Comparison of ENCODE assay signal across 12 cellular contexts in genomic region chr1:248696261-248696660, GRCh38. TPM values are rescaled to one million over a fixed set of nuclear protein-coding genes. Genes with fewer than 3 reads are reported as not detected.
DNase-seq lines count a peak whose midpoint lies in the region; TF ChIP-seq lines count a peak whose summit lies in the region.
"Had no signal": no experiment of that assay in that cellular context is flagged by ENCODE, and none has a peak within 500 bp of the region (broad histone marks: within the 10 kb centered on the region; RNA-seq: fewer than 3 reads in every experiment).

No MANE protein-coding gene starts in this region.

- no peak for TF ChIP-seq CTCF in breast epithelium (IDR thresholded peaks at IDR 0.05)
- peak; percentile 63 for TF ChIP-seq CTCF in LNCaP clone FGC (IDR thresholded peaks at IDR 0.05; ENCODE audit: control insufficient read depth, extremely low read depth, insufficient read depth)
- peak; percentile 60 for TF ChIP-seq CTCF in VCaP (conservative IDR thresholded peaks at IDR 0.05)
- TF ChIP-seq CTCF in transverse colon (IDR thresholded peaks at IDR 0.05) = peak in 4 of 5 experiments; percentile 29 to 45 (median 44)
- no peak for TF ChIP-seq CTCF in osteocyte (IDR thresholded peaks at IDR 0.05)

- peaks cover 48% of the 10 kb centered on the region for H3K9me3 Mint-ChIP-seq in osteocyte (ENCODE audit: unreplicated experiment)

- TF ChIP-seq POLR2A in breast epithelium (IDR thresholded peaks at IDR 0.05) = no peak
- TF ChIP-seq POLR2A in transverse colon (IDR thresholded peaks at IDR 0.05) = no peak

- in situ Hi-C loops in T47D (cut with HindIII; ENCODE audit: low pct_unique_long_range_greater_than_20kb, low sequenced_read_pairs) (no loop called here), transverse colon (cut with MboI; ENCODE audit: low pct_ligation_motif_present in 1 of 4, low pct_unique_long_range_greater_than_20kb in 1 of 4, low sequenced_read_pairs in 3 of 4) (no loop called here)

- no peak overlapping the region for H3K4me3 Mint-ChIP-seq in osteocyte (ENCODE audit: unreplicated experiment)
- H3K4me3 Mint-ChIP-seq: stimulated activated effector memory CD8-positive, alpha-beta T cell treated with anti-CD3 and anti-CD28 coated beads, Interleukin-12 subunit alpha, Interleukin-12 subunit beta, amount 100 ng/mL, for 72 hours had no signal

- 0 to 60% methylated on average over 1 to 3 of the region's 3 CpGs for WGBS in transverse colon (ENCODE audit: low coverage in 1 of 2), 2 donors

- no peak overlapping the region for H3K27ac Mint-ChIP-seq in osteocyte (ENCODE audit: unreplicated experiment)
- H3K27ac Mint-ChIP-seq: stimulated activated effector memory CD8-positive, alpha-beta T cell treated with anti-CD3 and anti-CD28 coated beads, Interleukin-12 subunit alpha, Interleukin-12 subunit beta, amount 100 ng/mL, for 72 hours had no signal

- intact Hi-C loops in breast epithelium (cut with DNase I; ENCODE audit: low total_unique reads) (no loop called here), transverse colon (cut with DNase I; ENCODE audit: low total_unique reads) (no loop called here)

- H3K4me1 ChIP-seq in breast epithelium (no peaks in the 10 kb centered on the region), transverse colon (peaks cover 0 to 7% (median 2%) of the 10 kb centered on the region in 4 donors)
- H3K4me1 ChIP-seq: heart left ventricle had no signal

- H3K9me3 ChIP-seq in breast epithelium (peaks cover 8% of the 10 kb centered on the region in 2 donors), transverse colon (no peaks in the 10 kb centered on the region)
- H3K9me3 ChIP-seq: heart left ventricle had no signal

- H3K27me3 Mint-ChIP-seq in osteocyte (ENCODE audit: unreplicated experiment) = no peaks in the 10 kb centered on the region

- H3K4me3 ChIP-seq in breast epithelium (no peak overlapping the region), LNCaP clone FGC (ENCODE audit: low read depth, low read length) (no peak overlapping the region), transverse colon (no peak overlapping the region)
- H3K4me3 ChIP-seq: heart left ventricle had no signal

- H3K27me3 ChIP-seq in breast epithelium (no peaks in the 10 kb centered on the region), transverse colon (no peaks in the 10 kb centered on the region)

- TF ChIP-seq EP300 in transverse colon (IDR thresholded peaks at IDR 0.05; ENCODE audit: low read depth) = no peak

- H3K4me1 Mint-ChIP-seq in osteocyte (ENCODE audit: unreplicated experiment) = no peaks in the 10 kb centered on the region
- H3K4me1 Mint-ChIP-seq: stimulated activated effector memory CD8-positive, alpha-beta T cell treated with anti-CD3 and anti-CD28 coated beads, Interleukin-12 subunit alpha, Interleukin-12 subunit beta, amount 100 ng/mL, for 72 hours had no signal

- no peaks in the 10 kb centered on the region for H3K36me3 ChIP-seq in breast epithelium
- no peaks in the 10 kb centered on the region for H3K36me3 ChIP-seq in transverse colon
- H3K36me3 ChIP-seq: heart left ventricle had no signal

- H3K36me3 Mint-ChIP-seq in osteocyte (ENCODE audit: unreplicated experiment) = no peaks in the 10 kb centered on the region
- H3K36me3 Mint-ChIP-seq: stimulated activated effector memory CD8-positive, alpha-beta T cell treated with anti-CD3 and anti-CD28 coated beads, Interleukin-12 subunit alpha, Interleukin-12 subunit beta, amount 100 ng/mL, for 72 hours had no signal

- DNase-seq in T47D (ENCODE audit: low read depth in 1 of 2, low spot score in 1 of 2) (peak; percentile 25 to 84), breast epithelium (ENCODE audit: low spot score in 2 of 2) (no peak), LNCaP clone FGC (ENCODE audit: low read depth) (no peak), transverse colon (peak; percentile 48), osteocyte (ENCODE audit: extremely low spot score, unreplicated experiment) (no peak), activated gamma-delta T cell (lab: John Stamatoyannopoulos, UW) (no peak)
- DNase-seq in activated CD8-positive, alpha-beta memory T cell treated with anti-CD3 and anti-CD28 coated beads, Interleukin-2, amount 50 U/mL, for 48 hours = no peak
- DNase-seq: HCEC 1CT, heart left ventricle had no signal

- H3K27ac ChIP-seq in breast epithelium = no peak overlapping the region
- H3K27ac ChIP-seq in VCaP = no peak overlapping the region
- no peak overlapping the region for H3K27ac ChIP-seq in transverse colon
- H3K27ac ChIP-seq: heart left ventricle had no signal

RNA-seq across cellular contexts. Expression of gene OR14I1, which starts 6.3 kb away (rescaled TPM):
- total RNA-seq in breast epithelium (not detected), transverse colon (not detected), osteocyte (not detected in 2 replicates)
- total RNA-seq: heart left ventricle, pulmonary artery endothelial cell had no signal

RNA-seq across cellular contexts. Expression of gene OR2T27, which starts 40.9 kb away (rescaled TPM):
- not detected for total RNA-seq in breast epithelium
- not detected for total RNA-seq in transverse colon
- total RNA-seq in osteocyte = not detected in 2 replicates
- total RNA-seq: heart left ventricle, pulmonary artery endothelial cell had no signal

RNA-seq across cellular contexts. Expression of gene OR2T35, which starts 51.2 kb away (rescaled TPM):
- total RNA-seq in breast epithelium (not detected), transverse colon (not detected), osteocyte (not detected in 2 replicates)
- total RNA-seq: heart left ventricle, pulmonary artery endothelial cell had no signal

RNA-seq across cellular contexts. Expression of gene LYPD8, which starts 59.3 kb away (rescaled TPM):
- 1 to 10 TPM in 1 of 3 donors, not detected in 2; 1.6 TPM for total RNA-seq in breast epithelium
- 100 to 1,000 TPM in 3 of 4 donors, 10 to 100 TPM in 1; 21.9 to 719 (median 565) TPM for total RNA-seq in transverse colon
- not detected in 2 replicates for total RNA-seq in osteocyte
- total RNA-seq: heart left ventricle, pulmonary artery endothelial cell had no signal

Comparison
In these comparisons a context has a peak if more than half of its experiments do, and no peak if none do; other contexts are left out.
1. DNase-seq: peak in T47D (2 of 2) and transverse colon (single experiment); none in breast epithelium (0 of 2), LNCaP clone FGC (single experiment), osteocyte (single experiment), activated CD8-positive, alpha-beta memory T cell treated with anti-CD3 and anti-CD28 coated beads, Interleukin-2, amount 50 U/mL, for 48 hours (single experiment) and activated gamma-delta T cell (single experiment).
2. CTCF ChIP-seq: peak in LNCaP clone FGC (single experiment), VCaP (single experiment) and transverse colon (4 of 5); none in breast epithelium (0 of 3) and osteocyte (single experiment).